32 cellular contexts compared by ENCODE assay signal in the genomic region with DNA sequence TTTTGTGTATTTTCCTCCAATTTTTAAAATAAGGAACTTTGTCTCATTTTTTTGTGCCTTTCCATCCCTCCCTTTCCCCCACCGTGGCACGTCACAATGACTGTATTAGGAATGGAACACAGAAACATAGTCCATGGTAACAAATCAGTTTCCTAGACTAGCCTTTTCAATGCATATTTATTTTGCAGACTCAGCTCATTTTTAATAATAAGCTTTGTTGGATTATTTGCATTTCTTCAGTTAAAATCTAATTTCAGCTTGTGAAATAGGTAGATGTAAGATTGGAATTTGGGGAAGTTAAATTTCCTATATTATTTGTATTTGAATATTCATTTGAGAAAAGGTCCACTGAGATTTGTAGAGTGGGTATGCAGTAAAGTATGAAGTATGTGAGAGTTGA.
"Had no signal": no experiment of that assay in that cellular context is flagged by ENCODE, and none has a peak within 500 bp of the region (broad histone marks: within the 10 kb centered on the region; RNA-seq: fewer than 3 reads in every experiment).

No MANE protein-coding gene starts in this region.

- H3K27me3 Mint-ChIP-seq: activated CD4-positive, alpha-beta T cell treated with anti-CD3 and anti-CD28 coated beads, Interleukin-2, amount 10 ng/mL, durations not matched to agents 7 days and 5 days; activated naive CD8-positive, alpha-beta T cell treated with anti-CD3 and anti-CD28 coated beads, Interleukin-2, amount 50 U/mL, for 24 hours; dendritic cell treated with granulocyte-macrophage colony-stimulating factor and Interleukin-4, amounts not matched to agents 40 ng/mL and 50 ng/mL, for 4 days; progenitor cell of endocrine pancreas; stimulated activated memory B cell treated with anti-CD40 and anti-IgM and Interleukin-4, amounts not matched to agents 10 μg/mL and 1 μg/mL and 100 μg/mL, for 72 hours; stimulated activated naive CD8-positive, alpha-beta T cell treated with anti-CD3 and anti-CD28 coated beads, Interleukin-15, amount 100 ng/mL, for 72 hours had no signal

- H3K4me2 ChIP-seq: SK-N-SH, smooth muscle cell had no signal

- H3K9me3 Mint-ChIP-seq: activated naive CD4-positive, alpha-beta T cell treated with anti-CD3 and anti-CD28 coated beads for 36 hours; activated naive CD8-positive, alpha-beta T cell treated with anti-CD3 and anti-CD28 coated beads, Interleukin-2, amount 50 U/mL, for 24 hours; activated T-helper 1 cell treated with anti-CD3 and anti-CD28 coated beads, Interleukin-12 subunit alpha, Interleukin-12 subunit beta, Interleukin-2, Interleukin-4 antibody, amounts not matched to agents 30 ng/mL and 10 ng/mL and 1 ng/mL, durations not matched to agents 14 hours and 24 hours and 36 hours; dendritic cell treated with granulocyte-macrophage colony-stimulating factor and Interleukin-4, amounts not matched to agents 40 ng/mL and 50 ng/mL, for 4 days; stimulated activated memory B cell treated with anti-CD40 and anti-IgM and Interleukin-4, amounts not matched to agents 10 μg/mL and 1 μg/mL and 100 μg/mL, for 72 hours; stimulated activated naive CD8-positive, alpha-beta T cell treated with anti-CD3 and anti-CD28 coated beads, Interleukin-15, amount 100 ng/mL, for 72 hours; WTC11 had no signal

- H3K27ac ChIP-seq: lower lobe of right lung, ovary, upper lobe of left lung had no signal

- ATAC-seq: activated naive CD8-positive, alpha-beta T cell treated with anti-CD3 and anti-CD28 coated beads, Interleukin-2, amount 50 U/mL, for 24 hours; heart right ventricle; left lobe of liver; lower lobe of right lung; mucosa of descending colon; stimulated activated memory B cell treated with anti-CD40 and anti-IgM and Interleukin-4, amounts not matched to agents 10 μg/mL and 1 μg/mL and 100 μg/mL, for 72 hours; stimulated activated naive CD8-positive, alpha-beta T cell treated with anti-CD3 and anti-CD28 coated beads, Interleukin-15, amount 100 ng/mL, for 72 hours; WTC11 had no signal

- H3K27ac Mint-ChIP-seq: activated CD4-positive, alpha-beta T cell treated with anti-CD3 and anti-CD28 coated beads, Interleukin-2, amount 10 ng/mL, durations not matched to agents 7 days and 5 days; activated naive CD4-positive, alpha-beta T cell treated with anti-CD3 and anti-CD28 coated beads for 36 hours; activated naive CD8-positive, alpha-beta T cell treated with anti-CD3 and anti-CD28 coated beads, Interleukin-2, amount 50 U/mL, for 24 hours; activated T-helper 1 cell treated with anti-CD3 and anti-CD28 coated beads, Interleukin-12 subunit alpha, Interleukin-12 subunit beta, Interleukin-2, Interleukin-4 antibody, amounts not matched to agents 30 ng/mL and 10 ng/mL and 1 ng/mL, durations not matched to agents 14 hours and 24 hours and 36 hours; dendritic cell treated with granulocyte-macrophage colony-stimulating factor and Interleukin-4, amounts not matched to agents 40 ng/mL and 50 ng/mL, for 4 days; progenitor cell of endocrine pancreas; stimulated activated naive CD8-positive, alpha-beta T cell treated with anti-CD3 and anti-CD28 coated beads, Interleukin-15, amount 100 ng/mL, for 72 hours; WTC11 had no signal

- H3K36me3 Mint-ChIP-seq: WTC11 had no signal

- H3K4me3 ChIP-seq: esophagus muscularis mucosa, heart right ventricle, lower lobe of right lung, mucosa of descending colon, ovary, smooth muscle cell, thyroid gland, upper lobe of left lung had no signal

- H3K9me3 ChIP-seq: esophagus muscularis mucosa, heart right ventricle, lower lobe of right lung, mucosa of descending colon, ovary, SK-N-SH, thyroid gland, upper lobe of left lung had no signal

- DNase-seq: activated CD4-positive, alpha-beta T cell treated with anti-CD3 and anti-CD28 coated beads for 1 hour; activated CD4-positive, alpha-beta T cell treated with anti-CD3 and anti-CD28 coated beads, Interleukin-2, amount 10 ng/mL, durations not matched to agents 7 days and 5 days; activated effector memory CD4-positive, alpha-beta T cell treated with anti-CD3 and anti-CD28 coated beads, Interleukin-2, amount 50 U/mL, for 16 hours; activated naive CD4-positive, alpha-beta T cell treated with anti-CD3 and anti-CD28 coated beads for 36 hours; activated naive CD8-positive, alpha-beta T cell treated with anti-CD3 and anti-CD28 coated beads, Interleukin-2, amount 50 U/mL, for 24 hours; activated T-cell treated with anti-CD3 and anti-CD28 coated beads for 4 hours; amygdala; central memory CD4-positive, alpha-beta T cell; effector CD4-positive, alpha-beta T cell; foreskin melanocyte; heart right ventricle; kidney glomerular epithelial cell; lower lobe of right lung; mucosa of descending colon; ovary; retina; SK-N-SH; stimulated activated CD4-positive, alpha-beta T cell treated with anti-CD3 and anti-CD28 coated beads, Interleukin-1b, Interleukin-23, amount 100 ng/mL, for 48 hours; stimulated activated CD4-positive, alpha-beta T cell treated with anti-CD3 and anti-CD28 coated beads, Interleukin-4, amount 100 ng/mL, for 4 hours; stimulated activated CD8-positive, alpha-beta memory T cell treated with anti-CD3 and anti-CD28 coated beads, Interleukin-4, amount 100 ng/mL, for 48 hours; stimulated activated naive CD8-positive, alpha-beta T cell treated with anti-CD3 and anti-CD28 coated beads, Interleukin-15, amount 100 ng/mL, for 72 hours; SW 1271; thyroid gland; upper lobe of left lung had no signal

- H3K4me3 Mint-ChIP-seq: activated CD4-positive, alpha-beta T cell treated with anti-CD3 and anti-CD28 coated beads, Interleukin-2, amount 10 ng/mL, durations not matched to agents 7 days and 5 days; activated naive CD4-positive, alpha-beta T cell treated with anti-CD3 and anti-CD28 coated beads for 36 hours; activated naive CD8-positive, alpha-beta T cell treated with anti-CD3 and anti-CD28 coated beads, Interleukin-2, amount 50 U/mL, for 24 hours; activated T-helper 1 cell treated with anti-CD3 and anti-CD28 coated beads, Interleukin-12 subunit alpha, Interleukin-12 subunit beta, Interleukin-2, Interleukin-4 antibody, amounts not matched to agents 30 ng/mL and 10 ng/mL and 1 ng/mL, durations not matched to agents 14 hours and 24 hours and 36 hours; dendritic cell treated with granulocyte-macrophage colony-stimulating factor and Interleukin-4, amounts not matched to agents 40 ng/mL and 50 ng/mL, for 4 days; stimulated activated memory B cell treated with anti-CD40 and anti-IgM and Interleukin-4, amounts not matched to agents 10 μg/mL and 1 μg/mL and 100 μg/mL, for 72 hours; stimulated activated naive CD8-positive, alpha-beta T cell treated with anti-CD3 and anti-CD28 coated beads, Interleukin-15, amount 100 ng/mL, for 72 hours; WTC11 had no signal
